ENCODE assay signal across 25 cellular contexts in the genomic region with DNA sequence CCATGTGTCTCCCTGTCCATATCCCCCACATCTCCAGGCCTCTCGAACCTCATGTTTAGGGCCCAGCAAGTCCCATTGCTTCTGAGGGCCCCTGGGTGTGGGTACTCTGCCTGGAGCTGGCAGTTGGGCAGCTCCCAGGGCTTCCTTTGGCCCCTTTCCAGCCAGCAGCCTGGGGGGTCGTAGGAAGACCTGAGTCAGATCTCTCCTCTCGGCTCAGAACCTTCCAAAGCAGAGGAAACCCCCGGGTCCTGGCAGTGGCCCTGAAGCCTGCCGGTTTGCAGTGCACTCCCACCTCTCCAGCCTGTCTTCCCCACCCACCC. TPM values are rescaled to one million over a fixed set of nuclear protein-coding genes. Genes with fewer than 3 reads are reported as not detected.
DNase-seq lines count a peak whose midpoint lies in the region; ATAC-seq and TF ChIP-seq lines count a peak whose summit lies in the region.
"Had no signal": no experiment of that assay in that cellular context is flagged by ENCODE, and none has a peak within 500 bp of the region (broad histone marks: within the 10 kb centered on the region; RNA-seq: fewer than 3 reads in every experiment).

No MANE protein-coding gene starts in this region.

- no peaks in the 10 kb centered on the region for H3F3A ChIP-seq in neural progenitor cell (ENCODE audit: low read depth)

- H3K4me1 Mint-ChIP-seq in Calu3 (ENCODE audit: low read depth, unreplicated experiment) (peaks cover 7% of the 10 kb centered on the region), progenitor cell of endocrine pancreas (ENCODE audit: low read depth) (peaks cover 1% of the 10 kb centered on the region), neural progenitor cell (peaks cover 6% of the 10 kb centered on the region)
- H3K4me1 Mint-ChIP-seq: activated B cell treated with CpG ODN at 0.5 μM for 24 hours; central memory CD8-positive, alpha-beta T cell had no signal

- ATAC-seq in GM18505 (IDR thresholded peaks at IDR 0.05; ENCODE audit: unreplicated experiment) (no peak), HG02763 (IDR thresholded peaks at IDR 0.05; ENCODE audit: unreplicated experiment) (no peak)
- ATAC-seq: activated CD8-positive, alpha-beta T cell treated with anti-CD3 and anti-CD28 coated beads for 36 hours; activated naive CD4-positive, alpha-beta T cell treated with anti-CD3 and anti-CD28 coated beads, Interleukin-2, amount 50 U/mL, for 72 hours; CD8-positive, alpha-beta T cell; heart right ventricle had no signal

- intact Hi-C loops in Calu3 (cut with micrococcal nuclease; ENCODE audit: unreplicated experiment): no loop called here

- H3K36me3 Mint-ChIP-seq in Calu3 (ENCODE audit: insufficient read depth, unreplicated experiment) (peaks cover 11% of the 10 kb centered on the region), progenitor cell of endocrine pancreas (ENCODE audit: insufficient read depth) (peaks cover under 1% of the 10 kb centered on the region), neural progenitor cell (peaks cover 3% of the 10 kb centered on the region)
- H3K36me3 Mint-ChIP-seq: CD8-positive, alpha-beta T cell had no signal

- H3K27ac Mint-ChIP-seq in Calu3 (ENCODE audit: unreplicated experiment) (peak overlapping the region; percentile 55), progenitor cell of endocrine pancreas (no peak overlapping the region), neural progenitor cell (no peak overlapping the region)
- H3K27ac Mint-ChIP-seq: activated B cell treated with CpG ODN at 0.5 μM for 24 hours; activated CD8-positive, alpha-beta T cell treated with anti-CD3 and anti-CD28 coated beads for 36 hours; activated naive CD4-positive, alpha-beta T cell treated with anti-CD3 and anti-CD28 coated beads, Interleukin-2, amount 50 U/mL, for 72 hours; CD8-positive, alpha-beta T cell had no signal

- H3K36me3 ChIP-seq in HEK293 (ENCODE audit: control insufficient read depth in 2 of 2, insufficient read depth in 1 of 2, low read length in 2 of 2) (no peaks in the 10 kb centered on the region), neural progenitor cell (no peaks in the 10 kb centered on the region)
- H3K36me3 ChIP-seq: heart right ventricle, left ventricle myocardium inferior had no signal

- H3K27me3 Mint-ChIP-seq in Calu3 (ENCODE audit: unreplicated experiment) (peaks cover 12% of the 10 kb centered on the region), progenitor cell of endocrine pancreas (no peaks in the 10 kb centered on the region), neural progenitor cell (ENCODE audit: insufficient read depth, low read depth) (peaks cover 7% of the 10 kb centered on the region)
- H3K27me3 Mint-ChIP-seq: activated B cell treated with CpG ODN at 0.5 μM for 24 hours; activated CD8-positive, alpha-beta T cell treated with anti-CD3 and anti-CD28 coated beads for 36 hours had no signal

- H3K4me3 Mint-ChIP-seq in Calu3 (ENCODE audit: low read depth, unreplicated experiment) (no peak overlapping the region), progenitor cell of endocrine pancreas (ENCODE audit: low read depth) (no peak overlapping the region), neural progenitor cell (no peak overlapping the region)
- H3K4me3 Mint-ChIP-seq: activated B cell treated with CpG ODN at 0.5 μM for 24 hours; activated CD8-positive, alpha-beta T cell treated with anti-CD3 and anti-CD28 coated beads for 36 hours; CD8-positive, alpha-beta T cell; central memory CD8-positive, alpha-beta T cell had no signal

- H3K4me2 ChIP-seq in neural progenitor cell: no peak overlapping the region
- H3K4me2 ChIP-seq: smooth muscle cell had no signal

- peaks cover 36% of the 10 kb centered on the region for H4K20me1 ChIP-seq in neural progenitor cell (ENCODE audit: low read depth)

- H3K27ac ChIP-seq in HEK293 (ENCODE audit: extremely low read depth, low read depth, low read length) (no peak overlapping the region), coronary artery (no peak overlapping the region), neural progenitor cell (no peak overlapping the region)
- H3K27ac ChIP-seq: heart right ventricle, left ventricle myocardium inferior, tibial nerve had no signal

- CTCF ChIA-PET in Calu3 (lab: Charles Lee): interaction anchor here (0.8 to 0.9 kb wide), 2 partner anchors 12 to 16 kb away, joined by 3 to 4 read pairs; no protein-coding TSS in a partner anchor
- CTCF ChIA-PET in HEK293 (lab: Yijun Ruan, JAX): interaction anchor here (0.7 to 5.4 kb wide), 3 partner anchors 12 to 333 kb away, joined by 3 to 30 read pairs (median 3); no protein-coding TSS in a partner anchor

- TF ChIP-seq CTCF in Calu3 (IDR thresholded peaks at IDR 0.05; ENCODE audit: unreplicated experiment): no peak
- TF ChIP-seq CTCF in HEK293 (tag by site-specific recombination; IDR thresholded peaks at IDR 0.05): no peak
- TF ChIP-seq CTCF in coronary artery (IDR thresholded peaks at IDR 0.05): no peak
- TF ChIP-seq CTCF in progenitor cell of endocrine pancreas (IDR thresholded peaks at IDR 0.05; ENCODE audit: unreplicated experiment): no peak
- TF ChIP-seq CTCF in neural progenitor cell (IDR thresholded peaks at IDR 0.05): no peak

- H3K27me3 ChIP-seq in neural progenitor cell: no peaks in the 10 kb centered on the region
- H3K27me3 ChIP-seq: heart right ventricle had no signal

- no peak for TF ChIP-seq POLR2A in GM18505 (IDR thresholded peaks at IDR 0.05; ENCODE audit: borderline replicate concordance, extremely low read depth, insufficient read depth, insufficient read length)

- H2AFZ ChIP-seq in neural progenitor cell (replicated peaks): no peak overlapping the region

- H3K4me1 ChIP-seq in HEK293 (ENCODE audit: control insufficient read depth, insufficient read depth, low read length) (no peaks in the 10 kb centered on the region), neural progenitor cell (peaks cover 20% of the 10 kb centered on the region)

- H3K9me3 ChIP-seq in HEK293 (ENCODE audit: control insufficient read depth, insufficient read depth, low read depth, low read length) (no peaks in the 10 kb centered on the region), neural progenitor cell (ENCODE audit: low read depth) (peaks cover 4% of the 10 kb centered on the region)

- H3K9ac ChIP-seq in neural progenitor cell: no peak overlapping the region

- H3K4me3 ChIP-seq in HEK293 (ENCODE audit: low read depth, low read length) (no peak overlapping the region), coronary artery (no peak overlapping the region), neural progenitor cell (no peak overlapping the region)
- H3K4me3 ChIP-seq: heart right ventricle, left ventricle myocardium inferior, smooth muscle cell, tibial nerve had no signal

- no peaks in the 10 kb centered on the region for H3K79me2 ChIP-seq in neural progenitor cell (ENCODE audit: low read depth)

- POLR2A ChIA-PET in HEK293 (lab: Yijun Ruan, JAX): interaction anchor here (1.1 kb wide), 1 partner anchor 9 kb away, joined by 3 read pairs; no protein-coding TSS in a partner anchor

- DNase-seq in Calu3 (no peak), coronary artery (ENCODE audit: low spot score) (peak; percentile 46), progenitor cell of endocrine pancreas (ENCODE audit: low spot score, unreplicated experiment) (peak; percentile 7), neural progenitor cell (ENCODE audit: low spot score) (no peak)
- DNase-seq in stimulated activated CD4-positive, alpha-beta T cell treated with anti-CD3 and anti-CD28 coated beads, Interleukin-1b, Interleukin-23, amount 100 ng/mL, for 48 hours: no peak
- DNase-seq: activated CD8-positive, alpha-beta T cell treated with anti-CD3 and anti-CD28 coated beads for 36 hours; activated T-cell treated with anti-CD3 and anti-CD28 coated beads, Interleukin-2, amount 50 U/mL, for 48 hours; DMS79; foreskin fibroblast; heart right ventricle; left ventricle myocardium inferior; NCI-H1417; NCI-H510A treated with DMSO at 0.1 percent for 48 hours; RPMI8226; stimulated activated CD4-positive, alpha-beta T cell treated with anti-CD3 and anti-CD28 coated beads, Interleukin-4, amount 100 ng/mL, for 1 hour; stimulated activated naive CD4-positive, alpha-beta T cell treated with Interleukin-2 at 50 U/mL for 16 hours had no signal

- peaks cover 3% of the 10 kb centered on the region for H3K9me3 Mint-ChIP-seq in Calu3 (ENCODE audit: low read depth, unreplicated experiment)
- peaks cover 4% of the 10 kb centered on the region for H3K9me3 Mint-ChIP-seq in progenitor cell of endocrine pancreas (ENCODE audit: low read depth)
- H3K9me3 Mint-ChIP-seq in neural progenitor cell: peaks cover 3% of the 10 kb centered on the region

- BruUV-seq in Calu3 (replicated peaks; lab: Mats Ljungman, UMichigan): no TSS peak

TF ChIP-seq in HEK293, 187 proteins besides CTCF, POLR2A, EP300 and RAD21 (continues in another document):
- TF ChIP-seq, protein P1, sequence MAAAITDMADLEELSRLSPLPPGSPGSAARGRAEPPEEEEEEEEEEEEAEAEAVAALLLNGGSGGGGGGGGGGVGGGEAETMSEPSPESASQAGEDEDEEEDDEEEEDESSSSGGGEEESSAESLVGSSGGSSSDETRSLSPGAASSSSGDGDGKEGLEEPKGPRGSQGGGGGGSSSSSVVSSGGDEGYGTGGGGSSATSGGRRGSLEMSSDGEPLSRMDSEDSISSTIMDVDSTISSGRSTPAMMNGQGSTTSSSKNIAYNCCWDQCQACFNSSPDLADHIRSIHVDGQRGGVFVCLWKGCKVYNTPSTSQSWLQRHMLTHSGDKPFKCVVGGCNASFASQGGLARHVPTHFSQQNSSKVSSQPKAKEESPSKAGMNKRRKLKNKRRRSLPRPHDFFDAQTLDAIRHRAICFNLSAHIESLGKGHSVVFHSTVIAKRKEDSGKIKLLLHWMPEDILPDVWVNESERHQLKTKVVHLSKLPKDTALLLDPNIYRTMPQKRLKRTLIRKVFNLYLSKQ (tag by site-specific recombination; IDR thresholded peaks at IDR 0.05; ENCODE audit: borderline replicate concordance): no peak
- TF ChIP-seq ZNF324 (tag by site-specific recombination; IDR thresholded peaks at IDR 0.05) (no peak), GLIS1 (tag by site-specific recombination; IDR thresholded peaks at IDR 0.05) (peak; percentile 71), TCF7L2 (IDR thresholded peaks at IDR 0.05; ENCODE audit: borderline replicate concordance, low read depth, low read length) (no peak), ZNF629 (tag by site-specific recombination; IDR thresholded peaks at IDR 0.05) (no peak), ZNF114 (tag by site-specific recombination; IDR thresholded peaks at IDR 0.05) (no peak), KLF9 (tag by site-specific recombination; IDR thresholded peaks at IDR 0.05; ENCODE audit: low read depth) (no peak), ZNF10 (tag by site-specific recombination; IDR thresholded peaks at IDR 0.05) (no peak), ZNF423 (tag by site-specific recombination; IDR thresholded peaks at IDR 0.05) (no peak), ZFP3 (tag by site-specific recombination; IDR thresholded peaks at IDR 0.05; ENCODE audit: low read depth) (no peak), ZXDB (tag by site-specific recombination; IDR thresholded peaks at IDR 0.05) (no peak)

RNA-seq across cellular contexts. Expression of a gene that starts 48.0 kb away (rescaled TPM):
- total RNA-seq in Calu3 (2022) (2.4 and 3.1 TPM in 2 replicates), progenitor cell of endocrine pancreas (11.6 and 12.7 TPM in 2 replicates), neural progenitor cell (ENCODE audit: low replicate concordance) (2.5 and 10.6 TPM in 2 replicates)

Comparison
In these comparisons a context has a peak if more than half of its experiments do, and no peak if none do; other contexts are left out.
1. DNase-seq: peak in coronary artery (single experiment) and progenitor cell of endocrine pancreas (single experiment); none in Calu3 (single experiment), neural progenitor cell (single experiment) and stimulated activated CD4-positive, alpha-beta T cell treated with anti-CD3 and anti-CD28 coated beads, Interleukin-1b, Interleukin-23, amount 100 ng/mL, for 48 hours (single experiment).